Comparison of ENCODE assay signal across 8 cellular contexts in the genomic region with DNA sequence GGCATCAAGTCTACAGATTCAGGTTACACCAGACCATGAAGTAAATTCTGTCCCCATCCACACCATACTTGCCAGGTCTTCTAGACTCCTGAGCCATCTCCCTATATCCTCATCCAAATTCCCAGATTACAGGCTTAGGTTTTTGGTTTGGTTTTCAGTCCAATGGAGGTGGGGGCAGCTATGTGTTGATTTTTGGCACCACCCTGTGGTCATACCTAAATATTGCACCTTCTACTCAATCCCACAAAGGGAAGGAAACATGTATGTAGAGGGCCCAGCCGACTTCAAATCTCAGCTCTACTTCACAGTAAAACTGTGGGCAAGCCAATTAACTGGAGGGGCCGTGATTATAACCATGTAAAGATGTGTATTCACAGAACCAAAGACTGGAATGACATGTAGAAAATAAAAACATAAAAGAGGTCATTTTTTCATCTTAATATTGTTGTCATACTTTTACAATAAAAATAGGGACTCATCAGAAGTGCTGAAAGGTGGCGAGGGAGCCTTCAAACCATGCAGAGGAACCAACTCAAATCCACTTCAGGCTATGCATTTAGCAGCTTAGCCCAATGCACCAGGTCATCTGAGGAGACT. TPM values are rescaled to one million over a fixed set of nuclear protein-coding genes. Genes with fewer than 3 reads are reported as not detected.
DNase-seq lines count a peak whose midpoint lies in the region; ATAC-seq lines count a peak whose summit lies in the region.

No MANE protein-coding gene starts in this region.

- peak; percentile 18 for DNase-seq in activated CD8-positive, alpha-beta memory T cell treated with anti-CD3 and anti-CD28 coated beads, Interleukin-2, amount 50 U/mL, for 4 hours
- DNase-seq in activated CD8-positive, alpha-beta memory T cell treated with anti-CD3 and anti-CD28 coated beads for 24 hours: no peak
- peak; percentile 60 for DNase-seq in RKO (ENCODE audit: low spot score)
- DNase-seq in dermis microvascular lymphatic vessel endothelial cell (ENCODE audit: low read depth in 2 of 2): peak; percentile 29 to 61
- DNase-seq in lung microvascular endothelial cell (ENCODE audit: low read depth in 2 of 2): peak; percentile 63 to 71

- ATAC-seq in HG02852 (IDR thresholded peaks at IDR 0.05; ENCODE audit: unreplicated experiment): peak; percentile 50
- no peak for ATAC-seq in HG03432 (IDR thresholded peaks at IDR 0.05; ENCODE audit: unreplicated experiment)
- no peak for ATAC-seq in HG03139 (IDR thresholded peaks at IDR 0.05; ENCODE audit: unreplicated experiment)

RNA-seq across cellular contexts. Expression of gene ERCC6, which starts 19.8 kb away (rescaled TPM):
- total RNA-seq in dermis microvascular lymphatic vessel endothelial cell (10.5 and 12.3 TPM in 2 replicates), lung microvascular endothelial cell (9.8 and 10.7 TPM in 2 replicates)
